Comparison of ENCODE assay signal across 8 cellular contexts in the genomic region with DNA sequence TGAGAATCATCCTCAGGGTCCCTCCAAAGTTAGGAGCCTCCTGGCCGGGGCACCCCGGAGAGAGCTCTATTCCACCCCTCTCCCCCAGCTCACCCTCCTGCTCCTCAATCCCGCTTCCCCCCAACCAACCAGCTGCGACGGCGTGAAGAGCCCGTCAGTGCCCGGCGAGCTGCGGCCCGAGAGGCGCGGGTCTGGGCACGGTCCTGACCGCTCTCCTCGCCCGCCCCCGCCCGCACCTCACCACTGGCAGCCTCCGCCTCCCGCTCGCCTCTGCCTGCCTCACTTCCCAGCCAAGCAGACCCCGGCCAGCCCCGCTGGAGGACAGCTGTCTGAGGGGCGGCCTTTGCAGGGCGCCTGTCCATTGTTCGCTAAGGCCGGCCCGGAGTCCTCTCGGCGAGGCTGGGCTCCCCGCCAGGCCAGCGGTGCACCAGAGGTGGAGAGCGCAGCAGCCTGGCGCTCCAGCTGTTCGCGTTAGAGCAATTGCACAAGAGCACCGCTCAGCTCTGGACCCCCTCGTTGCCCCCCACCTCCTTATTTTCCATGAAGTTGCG. TPM values are rescaled to one million over a fixed set of nuclear protein-coding genes. Genes with fewer than 3 reads are reported as not detected.
DNase-seq lines count a peak whose midpoint lies in the region; ATAC-seq lines count a peak whose summit lies in the region.

No MANE protein-coding gene starts in this region.

- H2BK5ac ChIP-seq in trophoblast cell (ENCODE audit: low read depth, low read length, poor library complexity) = no peak overlapping the region

- H3K4me1 ChIP-seq in trophoblast cell (ENCODE audit: control insufficient read depth in 1 of 2, insufficient read depth in 2 of 2, low read length in 2 of 2) = peaks cover 15% of the 10 kb centered on the region in 2 experiments

- H3K4me2 ChIP-seq in trophoblast cell (ENCODE audit: low read length) = peak overlapping the region; percentile 86

- H3K9ac ChIP-seq in trophoblast cell (ENCODE audit: low read length) = no peak overlapping the region

- no peak overlapping the region for H4K91ac ChIP-seq in trophoblast cell (ENCODE audit: low read depth, low read length)

- H3K4me3 Mint-ChIP-seq in activated naive CD4-positive, alpha-beta T cell treated with anti-CD3 and anti-CD28 coated beads, Interleukin-2, amount 50 U/mL, for 24 hours = peak overlapping the region; percentile 89

- H2AK5ac ChIP-seq in trophoblast cell (ENCODE audit: low read length) = no peak overlapping the region

- H2BK12ac ChIP-seq in trophoblast cell (ENCODE audit: low read length) = no peak overlapping the region

- no CpG with 5 or more reads among the region's 40 CpGs for WGBS in trophoblast cell (ENCODE audit: extremely low coverage, insufficient coverage, insufficient read length)

- no peak overlapping the region for H3K27ac Mint-ChIP-seq in activated naive CD4-positive, alpha-beta T cell treated with anti-CD3 and anti-CD28 coated beads, Interleukin-2, amount 50 U/mL, for 24 hours

- H4K8ac ChIP-seq in trophoblast cell (ENCODE audit: low read depth, low read length) = no peak overlapping the region

- H3K27me3 ChIP-seq in trophoblast cell (ENCODE audit: insufficient read depth, low read length) = peaks cover 42% of the 10 kb centered on the region

- peaks cover 34% of the 10 kb centered on the region for H3K27me3 Mint-ChIP-seq in activated naive CD4-positive, alpha-beta T cell treated with anti-CD3 and anti-CD28 coated beads, Interleukin-2, amount 50 U/mL, for 24 hours

- H3K14ac ChIP-seq in trophoblast cell (ENCODE audit: low read length) = no peak overlapping the region

- H3K27ac ChIP-seq in KOPT-K1 (ENCODE audit: low read depth, low read length, poor library complexity, severe bottlenecking) (peak overlapping the region; percentile 58), trophoblast cell (ENCODE audit: low read depth, low read length) (no peak overlapping the region)

- intact Hi-C loops in left cardiac atrium (cut with DNase I) = loop anchor here in 1 of 2 donors (5.0 kb wide), 1 partner anchor 161 kb away; no protein-coding TSS in a partner anchor

- peak; percentile 41 to 73 for ATAC-seq in left cardiac atrium

- no peak overlapping the region for H3K18ac ChIP-seq in trophoblast cell (ENCODE audit: low read length)

- H3K4me3 ChIP-seq in trophoblast cell (ENCODE audit: low read depth, low read length) = peak overlapping the region; percentile 45

- H4K12ac ChIP-seq in trophoblast cell (ENCODE audit: low read depth, low read length) = no peak overlapping the region

- H3K9me3 ChIP-seq in KOPT-K1 (ENCODE audit: insufficient read depth, low read length, poor library complexity, severe bottlenecking) = no peaks in the 10 kb centered on the region
- H3K9me3 ChIP-seq in trophoblast cell (ENCODE audit: insufficient read depth, low read depth, low read length) = no peaks in the 10 kb centered on the region

- H3K4me1 Mint-ChIP-seq in activated naive CD4-positive, alpha-beta T cell treated with anti-CD3 and anti-CD28 coated beads, Interleukin-2, amount 50 U/mL, for 24 hours = peaks cover 20% of the 10 kb centered on the region

- H3K9me3 Mint-ChIP-seq in activated naive CD4-positive, alpha-beta T cell treated with anti-CD3 and anti-CD28 coated beads, Interleukin-2, amount 50 U/mL, for 24 hours = no peaks in the 10 kb centered on the region

- no peak overlapping the region for H3K23ac ChIP-seq in trophoblast cell (ENCODE audit: low read length)

- no peaks in the 10 kb centered on the region for H3K79me1 ChIP-seq in trophoblast cell (ENCODE audit: low read length)

- DNase-seq in COLO668 (lab: John Stamatoyannopoulos, UW; ENCODE audit: unreplicated experiment) (peak; percentile 69), left cardiac atrium (peak; percentile 82), trophoblast cell (peak in 1 of 2 donors; percentile 6), NCI-H1436 (lab: John Stamatoyannopoulos, UW) (no peak)
- DNase-seq in effector CD4-positive, alpha-beta T cell = no peak
- no peak for DNase-seq in NK-92 treated with Interleukin-12 subunit alpha and Interleukin-12 subunit beta, amount 100 ng/mL, for 24 hours (lab: John Stamatoyannopoulos, UW)

- no peaks in the 10 kb centered on the region; the same call in 1 of the 2 replicates for H3K36me3 ChIP-seq in KOPT-K1 (ENCODE audit: insufficient read depth, low read length)
- no peaks in the 10 kb centered on the region for H3K36me3 ChIP-seq in trophoblast cell (ENCODE audit: control insufficient read depth in 1 of 2, insufficient read depth in 2 of 2, low read length in 2 of 2)

- no peak overlapping the region for H3K4ac ChIP-seq in trophoblast cell (ENCODE audit: low read depth, low read length)

- H3K36me3 Mint-ChIP-seq in activated naive CD4-positive, alpha-beta T cell treated with anti-CD3 and anti-CD28 coated beads, Interleukin-2, amount 50 U/mL, for 24 hours = no peaks in the 10 kb centered on the region

- H3K79me2 ChIP-seq in trophoblast cell (ENCODE audit: control insufficient read depth, insufficient read depth, low read length, poor library complexity) = no peaks in the 10 kb centered on the region

- H2BK120ac ChIP-seq in trophoblast cell (ENCODE audit: insufficient read depth, low read length, poor library complexity) = no peak overlapping the region

- H2AFZ ChIP-seq in trophoblast cell (ENCODE audit: insufficient read depth, low read length, poor library complexity) = no peak overlapping the region

RNA-seq across cellular contexts. Expression of a gene that starts 1.2 kb away (rescaled TPM):
- total RNA-seq in left cardiac atrium = 10 to 100 TPM; 13.6 to 14.4 TPM
- polyA plus RNA-seq in trophoblast cell (2013) = 0.11 TPM in 2 replicates

RNA-seq across cellular contexts. Expression of a gene that starts 31.8 kb away (rescaled TPM):
- 10 to 100 TPM; 11.1 to 15.6 TPM for total RNA-seq in left cardiac atrium
- 5.6 and 5.7 TPM in 2 replicates for polyA plus RNA-seq in trophoblast cell (2013)

Comparison
In these comparisons a context has a peak if more than half of its experiments do, and no peak if none do; other contexts are left out.
1. DNase-seq: peak in COLO668 (single experiment) and left cardiac atrium (single experiment); none in effector CD4-positive, alpha-beta T cell (single experiment), NK-92 treated with Interleukin-12 subunit alpha and Interleukin-12 subunit beta, amount 100 ng/mL, for 24 hours (single experiment) and NCI-H1436 (single experiment).